8 cellular contexts compared by ENCODE assay signal in genomic region chr13:32426981-32427851, GRCh38. TPM values are rescaled to one million over a fixed set of nuclear protein-coding genes. Genes with fewer than 3 reads are reported as not detected.
DNase-seq lines count a peak whose midpoint lies in the region; TF ChIP-seq lines count a peak whose summit lies in the region.

No MANE protein-coding gene starts in this region.

- H3K4me2 ChIP-seq in GM23248 (ENCODE audit: unreplicated experiment), result peak overlapping the region; percentile 84

- peaks cover 4% of the 10 kb centered on the region; the same call in 1 of the 2 replicates for H3K4me1 ChIP-seq in GM23248 (ENCODE audit: insufficient read depth)
- no peaks in the 10 kb centered on the region for H3K4me1 ChIP-seq in ectodermal cell (ENCODE audit: control insufficient read depth, insufficient read depth, low read length)
- peaks cover 8% of the 10 kb centered on the region for H3K4me1 ChIP-seq in mesodermal cell (ENCODE audit: control insufficient read depth, insufficient read depth, low read length, poor library complexity, severe bottlenecking)

- peaks cover 7% of the 10 kb centered on the region for H3F3A ChIP-seq in GM23248 (ENCODE audit: insufficient read depth)

- H3K9me2 ChIP-seq in GM23248 (ENCODE audit: insufficient read depth), result no peaks in the 10 kb centered on the region

- no peaks in the 10 kb centered on the region for H4K20me1 ChIP-seq in GM23248 (ENCODE audit: insufficient read depth)

- H3K27ac ChIP-seq in GM23248, result no peak overlapping the region
- no peak overlapping the region for H3K27ac ChIP-seq in ectodermal cell (ENCODE audit: insufficient read depth, low read depth, low read length, poor library complexity, severe bottlenecking)
- no peak overlapping the region for H3K27ac ChIP-seq in mesodermal cell (ENCODE audit: low read depth, low read length, severe bottlenecking)

- peaks cover 23% of the 10 kb centered on the region for H3K36me3 ChIP-seq in GM23248 (ENCODE audit: low read depth)
- H3K36me3 ChIP-seq in ectodermal cell (ENCODE audit: control insufficient read depth, insufficient read depth, low read length), result no peaks in the 10 kb centered on the region
- H3K36me3 ChIP-seq in mesodermal cell (ENCODE audit: control insufficient read depth, insufficient read depth, low read length), result peaks cover 20% of the 10 kb centered on the region

- POLR2A ChIA-PET in GM10248 (lab: Yijun Ruan, JAX), result interaction anchor here (0.6 to 1.9 kb wide), 4 partner anchors 9 to 144 kb away, joined by 3 to 9 read pairs (median 5); partner anchors contain the start of genes BRCA2 and ZAR1L

- peak overlapping the region; percentile 70 for H3K9ac ChIP-seq in GM23248

- H2AFZ ChIP-seq in GM23248, result peak overlapping the region; percentile 72

- peak overlapping the region; percentile 70 for H3K4me3 ChIP-seq in GM23248
- peak overlapping the region; percentile 82 for H3K4me3 ChIP-seq in NB4 (ENCODE audit: low read depth, low read length)
- H3K4me3 ChIP-seq in ectodermal cell (ENCODE audit: insufficient read depth, low read depth, low read length), result peak overlapping the region; percentile 47
- H3K4me3 ChIP-seq in mesodermal cell (ENCODE audit: extremely low read depth, insufficient read depth, low read length, poor library complexity, severe bottlenecking), result peak overlapping the region; percentile 53

- TF ChIP-seq CTCF in GM10248 (IDR thresholded peaks at IDR 0.05; ENCODE audit: control extremely low read depth, extremely low read depth, low read depth, missing control alignments) (no peak), NB4 (IDR thresholded peaks at IDR 0.05; ENCODE audit: low read depth, low read length) (no peak)

- no peaks in the 10 kb centered on the region for H3K9me3 ChIP-seq in GM23248 (ENCODE audit: low read depth)
- H3K9me3 ChIP-seq in ectodermal cell (ENCODE audit: control insufficient read depth, low read length), result no peaks in the 10 kb centered on the region
- no peaks in the 10 kb centered on the region for H3K9me3 ChIP-seq in mesodermal cell (ENCODE audit: control insufficient read depth, low read length)

- CTCF ChIA-PET in GM10248 (lab: Yijun Ruan, JAX), result interaction anchor here (0.8 to 3.4 kb wide), 7 partner anchors 9 to 112 kb away, joined by 3 to 25 read pairs (median 3); no protein-coding TSS in a partner anchor

- in situ Hi-C loops in GM23248 (cut with MboI), result no loop called here

- DNase-seq in GM10248 (ENCODE audit: extremely low spot score) (peak; percentile 48), GM23248 (peak; percentile 62), NB4 (ENCODE audit: low read depth) (peak; percentile 87), OCI-M2 (lab: John Stamatoyannopoulos, UW; ENCODE audit: unreplicated experiment) (no peak)
- peak; percentile 63 to 66 for DNase-seq in activated CD4-positive, alpha-beta T cell treated with anti-CD3 and anti-CD28 coated beads, Interleukin-2, amount 50 U/mL, for 48 hours
- DNase-seq in stimulated activated CD8-positive, alpha-beta memory T cell treated with anti-CD3 and anti-CD28 coated beads, Interleukin-2, amount 100 ng/mL, for 48 hours (ENCODE audit: low read depth in 2 of 2), result peak; percentile 50 to 55

- TF ChIP-seq POLR2A in NB4 (IDR thresholded peaks at IDR 0.05; ENCODE audit: extremely low read depth, insufficient read length), result no peak

- H3K79me2 ChIP-seq in GM23248 (ENCODE audit: insufficient read depth), result no peaks in the 10 kb centered on the region

- WGBS in GM23248 (ENCODE audit: low coverage in 1 of 2, low lambda C conversion rate in 2 of 2, missing lambda C conversion rate in 2 of 2), 2 experiments, result 1 to 2% methylated on average over 37 to 54 of the region's 90 CpGs
- WGBS in ectodermal cell, 2 experiments, result 1% methylated on average over 90 of the region's 90 CpGs
- 5 to 6% methylated on average over 67 to 77 of the region's 90 CpGs for WGBS in mesodermal cell (ENCODE audit: insufficient coverage in 2 of 2), 2 experiments

- no peaks in the 10 kb centered on the region for H3K27me3 ChIP-seq in GM23248 (replicated peaks; ENCODE audit: insufficient read depth)
- H3K27me3 ChIP-seq in ectodermal cell (ENCODE audit: control insufficient read depth, insufficient read depth, low read length, poor library complexity, severe bottlenecking), result peaks cover 36% of the 10 kb centered on the region

RNA-seq across cellular contexts. Expression of gene N4BP2L1, which starts 0.7 kb away (rescaled TPM):
- total RNA-seq in GM23248 (2014; rRNA removed; shearing (Covaris generic)), result 1.1 and 1.2 TPM in 2 replicates
- 0.80 and 1.4 TPM in 2 replicates for polyA plus RNA-seq in GM23248 (2016; fragmentation: Nextera tagmentation; extraction: Ambion mirVana)
- 0.61 TPM for polyA plus RNA-seq in ectodermal cell (2013, experiment 1 of 4)
- polyA plus RNA-seq in ectodermal cell (2013, experiment 2 of 4), result 0.89 TPM
- polyA plus RNA-seq in ectodermal cell (2013, experiment 3 of 4), result 1.5 TPM
- polyA plus RNA-seq in ectodermal cell (2013, experiment 4 of 4), result 1.1 TPM
- polyA plus RNA-seq in mesodermal cell (2013, experiment 1 of 2), result 4.1 TPM
- 4.3 TPM for polyA plus RNA-seq in mesodermal cell (2013, experiment 2 of 2)
